ENCODE assay signal across 1 cellular context in the genomic region with DNA sequence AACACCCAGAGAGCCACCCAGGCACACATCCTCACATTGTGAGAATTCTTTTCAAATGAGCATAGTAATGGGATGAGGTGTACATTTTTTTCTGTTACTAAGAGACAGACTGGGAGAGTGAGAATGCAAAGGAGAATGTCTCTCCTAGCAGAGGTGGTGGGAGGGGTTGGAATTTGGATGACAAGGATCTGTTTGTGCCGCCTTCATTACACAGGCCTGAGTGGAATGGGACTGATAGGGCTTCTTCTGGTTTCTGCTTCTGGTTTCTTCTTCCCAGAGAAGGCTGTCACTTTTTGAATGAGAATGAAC.
TF ChIP-seq lines count a peak whose summit lies in the region.

No MANE protein-coding gene starts in this region.

TF ChIP-seq in IMR-90, 13 proteins besides CTCF, POLR2A, EP300 and RAD21 (continued from another document):
- TF ChIP-seq, protein P1, sequence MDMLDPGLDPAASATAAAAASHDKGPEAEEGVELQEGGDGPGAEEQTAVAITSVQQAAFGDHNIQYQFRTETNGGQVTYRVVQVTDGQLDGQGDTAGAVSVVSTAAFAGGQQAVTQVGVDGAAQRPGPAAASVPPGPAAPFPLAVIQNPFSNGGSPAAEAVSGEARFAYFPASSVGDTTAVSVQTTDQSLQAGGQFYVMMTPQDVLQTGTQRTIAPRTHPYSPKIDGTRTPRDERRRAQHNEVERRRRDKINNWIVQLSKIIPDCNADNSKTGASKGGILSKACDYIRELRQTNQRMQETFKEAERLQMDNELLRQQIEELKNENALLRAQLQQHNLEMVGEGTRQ (IDR thresholded peaks at IDR 0.05; ENCODE audit: low read depth, low read length), result no peak
- TF ChIP-seq SMC3 (IDR thresholded peaks at IDR 0.05; ENCODE audit: low read depth, low read length) (no peak), NFE2L2 (IDR thresholded peaks at IDR 0.05; ENCODE audit: low read depth, low read length) (peak; percentile 41; the same call in 1 of the 2 replicates), CEBPB (IDR thresholded peaks at IDR 0.05; ENCODE audit: low read depth, low read length) (no peak), RFX5 (IDR thresholded peaks at IDR 0.05; ENCODE audit: low read depth, low read length) (no peak), FOS (IDR thresholded peaks at IDR 0.05; ENCODE audit: low read depth, low read length) (peak; percentile 72), MAFK (IDR thresholded peaks at IDR 0.05; ENCODE audit: low read depth, low read length) (no peak)
